ENCODE assay signal across 26 cellular contexts in genomic region chr17:45377401-45377800, GRCh38.
"Had no signal": no experiment of that assay in that cellular context is flagged by ENCODE, and none has a peak within 500 bp of the region (broad histone marks: within the 10 kb centered on the region; RNA-seq: fewer than 3 reads in every experiment).

No MANE protein-coding gene starts in this region.

- H3K36me3 Mint-ChIP-seq: activated naive CD4-positive, alpha-beta T cell treated with anti-CD3 and anti-CD28 coated beads, Interleukin-2, amount 50 U/mL, for 24 hours; WTC11 had no signal

- H3K27me3 Mint-ChIP-seq: activated naive CD4-positive, alpha-beta T cell treated with anti-CD3 and anti-CD28 coated beads, Interleukin-2, amount 50 U/mL, for 24 hours had no signal

- H3K27me3 ChIP-seq: breast epithelium, MG63 had no signal

- H3K9me3 Mint-ChIP-seq: activated naive CD4-positive, alpha-beta T cell treated with anti-CD3 and anti-CD28 coated beads, Interleukin-2, amount 50 U/mL, for 24 hours; T-helper 1 cell treated with Interleukin-12 subunit alpha and Interleukin-12 subunit beta and Interleukin-4 antibody, amounts not matched to agents 30 μg/mL and 1 μg/mL, for 36 hours had no signal

- H3K27ac Mint-ChIP-seq: activated CD8-positive, alpha-beta T cell treated with anti-CD3 and anti-CD28 coated beads, Interleukin-2, amount 10 ng/mL, durations not matched to agents 7 days and 5 days; activated naive CD4-positive, alpha-beta T cell treated with anti-CD3 and anti-CD28 coated beads, Interleukin-2, amount 50 U/mL, for 24 hours; T-helper 1 cell treated with Interleukin-12 subunit alpha and Interleukin-12 subunit beta and Interleukin-4 antibody, amounts not matched to agents 30 μg/mL and 1 μg/mL, for 36 hours; WTC11 had no signal

- DNase-seq: activated CD4-positive, alpha-beta T cell treated with anti-CD3 and anti-CD28 coated beads for 48 hours; activated CD4-positive, alpha-beta T cell treated with anti-CD3 and anti-CD28 coated beads, Interleukin-2, amount 50 U/mL, for 4 hours; activated CD4-positive, CD25-positive, alpha-beta regulatory T cell treated with anti-CD3 and anti-CD28 coated beads, Interleukin-2, amount 50 U/mL, for 72 hours; activated CD8-positive, alpha-beta memory T cell treated with anti-CD3 and anti-CD28 coated beads, Interleukin-2, amount 50 U/mL, for 48 hours; activated CD8-positive, alpha-beta T cell treated with anti-CD3 and anti-CD28 coated beads, Interleukin-2, amount 10 ng/mL, durations not matched to agents 7 days and 5 days; activated T-cell treated with anti-CD3 and anti-CD28 coated beads, Interleukin-2, amount 50 U/mL, for 1 hour; aorta; caudate nucleus; KG1; MG63; NCI-H1105; NCI-H1436; NCI-H1694 treated with DMSO at 0.1 percent for 48 hours; NCI-H2029 treated with DMSO at 0.1 percent for 48 hours; NCI-H345; NCI-H510A; NCI-H526 treated with DMSO at 0.1 percent for 48 hours; NCI-H82; OCI-M1; SHP77 treated with DMSO at 0.1 percent for 48 hours; T-helper 9 cell had no signal

- H3K4me3 ChIP-seq: breast epithelium, MG63 had no signal

- H3K27ac ChIP-seq: breast epithelium had no signal

- H3K4me3 Mint-ChIP-seq: activated CD8-positive, alpha-beta T cell treated with anti-CD3 and anti-CD28 coated beads, Interleukin-2, amount 10 ng/mL, durations not matched to agents 7 days and 5 days; activated naive CD4-positive, alpha-beta T cell treated with anti-CD3 and anti-CD28 coated beads, Interleukin-2, amount 50 U/mL, for 24 hours; T-helper 1 cell treated with Interleukin-12 subunit alpha and Interleukin-12 subunit beta and Interleukin-4 antibody, amounts not matched to agents 30 μg/mL and 1 μg/mL, for 36 hours; WTC11 had no signal

- H3K36me3 ChIP-seq: breast epithelium, MG63 had no signal

- ATAC-seq: activated CD8-positive, alpha-beta T cell treated with anti-CD3 and anti-CD28 coated beads, Interleukin-2, amount 10 ng/mL, durations not matched to agents 7 days and 5 days; WTC11 had no signal

- H3K9me3 ChIP-seq: breast epithelium, MG63 had no signal

- FAIRE-seq: RCC 7860 had no signal
